Comparison of ENCODE assay signal across 27 cellular contexts in the genomic region with DNA sequence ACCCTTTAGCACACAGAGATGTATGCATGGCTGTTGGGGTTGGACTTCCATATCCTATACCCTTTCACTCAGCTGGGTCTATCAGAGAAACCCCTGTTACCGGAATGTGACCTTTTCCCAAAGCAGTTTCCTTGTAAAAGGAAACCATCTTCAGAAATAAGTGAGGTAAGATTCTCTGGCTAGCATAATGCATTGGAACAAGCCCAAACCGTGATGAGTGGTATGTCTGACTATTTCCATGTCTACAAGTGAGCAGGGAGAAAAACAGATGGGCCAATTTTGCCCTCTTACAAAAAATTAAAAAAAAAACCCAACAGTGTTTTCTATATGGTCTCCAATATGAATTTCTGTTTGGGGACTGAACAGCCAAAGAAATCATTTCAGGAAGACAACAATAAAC.
DNase-seq lines count a peak whose midpoint lies in the region; ATAC-seq and TF ChIP-seq lines count a peak whose summit lies in the region.
"Had no signal": no experiment of that assay in that cellular context is flagged by ENCODE, and none has a peak within 500 bp of the region (broad histone marks: within the 10 kb centered on the region; RNA-seq: fewer than 3 reads in every experiment).

No MANE protein-coding gene starts in this region.

- H3K4me1 ChIP-seq in effector memory CD4-positive, alpha-beta T cell (ENCODE audit: control insufficient read depth, insufficient read depth, low read length, poor library complexity, severe bottlenecking), result no peaks in the 10 kb centered on the region
- H3K4me1 ChIP-seq: suprapubic skin, upper lobe of right lung had no signal

- no peak overlapping the region for H3K27ac ChIP-seq in effector memory CD4-positive, alpha-beta T cell (ENCODE audit: insufficient read depth, low read length, poor library complexity, severe bottlenecking)
- H3K27ac ChIP-seq: cardiac muscle cell, coronary artery, suprapubic skin, upper lobe of right lung had no signal

- ATAC-seq in GM21576 (IDR thresholded peaks at IDR 0.05; ENCODE audit: unreplicated experiment), result no peak
- ATAC-seq: activated T-cell treated with anti-CD3 and anti-CD28 coated beads, Interleukin-2, amount 50 U/mL, for 72 hours; natural killer cell treated with Interleukin-12 subunit alpha and Interleukin-12 subunit beta and Interleukin-15 and Interleukin-18, amount 100 ng/mL, for 72 hours; stimulated activated naive B cell treated with anti-CD40 and anti-IgM and Interleukin-4, amounts not matched to agents 10 μg/mL and 1 μg/mL and 100 μg/mL, for 72 hours; upper lobe of right lung had no signal

- H3K4me3 ChIP-seq in cardiac fibroblast (replicated peaks in 1 of 2; ENCODE audit: low read depth in 2 of 2, low read length in 2 of 2), result no peak overlapping the region
- no peak overlapping the region for H3K4me3 ChIP-seq in effector memory CD4-positive, alpha-beta T cell (ENCODE audit: insufficient read depth, low read depth, low read length, poor library complexity, severe bottlenecking)
- H3K4me3 ChIP-seq: cardiac muscle cell, coronary artery, suprapubic skin, upper lobe of right lung had no signal

- DNase-seq in GM03348 (ENCODE audit: low spot score) (peak; percentile 37), NCI-H1694 (lab: John Stamatoyannopoulos, UW) (peak; percentile 4), cardiac fibroblast (ENCODE audit: low read depth in 2 of 2) (peak; percentile 0 to 21), non-pigmented ciliary epithelial cell (ENCODE audit: low read depth) (peak; percentile 26), amygdala (lab: John Stamatoyannopoulos, UW) (no peak), mesenteric fat pad (ENCODE audit: low spot score) (no peak)
- DNase-seq in effector memory CD4-positive, alpha-beta T cell, result no peak
- DNase-seq: activated CD4-positive, alpha-beta T cell treated with anti-CD3 and anti-CD28 coated beads, Interleukin-2, amount 50 U/mL, for 48 hours; activated CD4-positive, CD25-positive, alpha-beta regulatory T cell treated with anti-CD3 and anti-CD28 coated beads, Interleukin-2, amount 50 U/mL, for 72 hours; activated naive CD4-positive, alpha-beta T cell treated with Interleukin-2 at 50 U/mL for 16 hours; activated T-cell treated with anti-CD3 and anti-CD28 coated beads, Interleukin-2, amount 50 U/mL, for 72 hours; C1 segment of cervical spinal cord; effector CD8-positive, alpha-beta T cell; NCI-H1092 treated with DMSO at 0.1 percent for 48 hours; NCI-H2029 treated with DMSO at 0.1 percent for 48 hours; NCI-H2227 treated with DMSO at 0.1 percent for 48 hours; NCI-H526 treated with DMSO at 0.1 percent for 48 hours; NK-92 treated with Interleukin-12 subunit alpha and Interleukin-12 subunit beta, amount 100 ng/mL, for 24 hours; Right ventricle myocardium superior; small intestine; stimulated activated naive B cell treated with anti-CD40 and anti-IgM and Interleukin-4, amounts not matched to agents 10 μg/mL and 1 μg/mL and 100 μg/mL, for 72 hours; upper lobe of right lung had no signal

- H3K36me3 ChIP-seq in effector memory CD4-positive, alpha-beta T cell (ENCODE audit: control insufficient read depth, insufficient read depth, low read length), result no peaks in the 10 kb centered on the region
- H3K36me3 ChIP-seq: cardiac muscle cell, suprapubic skin, upper lobe of right lung had no signal

- H3K27me3 ChIP-seq in effector memory CD4-positive, alpha-beta T cell (replicated peaks; ENCODE audit: control insufficient read depth, insufficient read depth, low read length, poor library complexity, severe bottlenecking), result no peaks in the 10 kb centered on the region
- H3K27me3 ChIP-seq: cardiac muscle cell, suprapubic skin, upper lobe of right lung had no signal

- no peak for TF ChIP-seq CTCF in cardiac fibroblast (IDR thresholded peaks at IDR 0.05; ENCODE audit: low read depth, low read length)

- H3K9me3 ChIP-seq in effector memory CD4-positive, alpha-beta T cell (ENCODE audit: control insufficient read depth, low read length), result no peaks in the 10 kb centered on the region
- H3K9me3 ChIP-seq: suprapubic skin, upper lobe of right lung had no signal

Comparison
In these comparisons a context has a peak if more than half of its experiments do, and no peak if none do; other contexts are left out.
1. DNase-seq: peak in GM03348 (single experiment), NCI-H1694 (single experiment), cardiac fibroblast (2 of 2) and non-pigmented ciliary epithelial cell (single experiment); none in effector memory CD4-positive, alpha-beta T cell (0 of 3), amygdala (0 of 56) and mesenteric fat pad (single experiment).